9 cellular contexts compared by ENCODE assay signal in genomic region chr13:41019578-41020347, GRCh38. TPM values are rescaled to one million over a fixed set of nuclear protein-coding genes. Genes with fewer than 3 reads are reported as not detected.
DNase-seq lines count a peak whose midpoint lies in the region; ATAC-seq and TF ChIP-seq lines count a peak whose summit lies in the region.
"Had no signal": no experiment of that assay in that cellular context is flagged by ENCODE, and none has a peak within 500 bp of the region (broad histone marks: within the 10 kb centered on the region; RNA-seq: fewer than 3 reads in every experiment).

No MANE protein-coding gene starts in this region.

- H3K4me1 ChIP-seq in upper lobe of left lung = peaks cover 20 to 23% (median 20%) of the 10 kb centered on the region in 4 donors

- no peak for TF ChIP-seq CTCF in upper lobe of left lung (IDR thresholded peaks at IDR 0.05)

- peak overlapping the region in 3 of 4 donors; percentile 84 to 88 (median 85) for H3K27ac ChIP-seq in upper lobe of left lung

- CTCF ChIA-PET in activated CD4-positive, alpha-beta T cell treated with anti-CD3 and anti-CD28 coated beads, Interleukin-2, amount 10 ng/mL, durations not matched to agents 7 days and 5 days (lab: Charles Lee) = interaction anchor here (0.9 to 2.0 kb wide), 10 partner anchors 8 to 99 kb away, joined by 3 to 9 read pairs (median 3); partner anchors contain the start of gene WBP4

- H3K27me3 ChIP-seq in upper lobe of left lung = no peaks in the 10 kb centered on the region

- no peak for TF ChIP-seq EP300 in upper lobe of left lung (IDR thresholded peaks at IDR 0.05)

- peaks cover 20% of the 10 kb centered on the region for H3K36me3 Mint-ChIP-seq in activated CD4-positive, alpha-beta T cell treated with anti-CD3 and anti-CD28 coated beads, Interleukin-2, amount 10 ng/mL, durations not matched to agents 7 days and 5 days (ENCODE audit: low read depth)

- H3K27me3 Mint-ChIP-seq in activated CD4-positive, alpha-beta T cell treated with anti-CD3 and anti-CD28 coated beads, Interleukin-2, amount 10 ng/mL, durations not matched to agents 7 days and 5 days = no peaks in the 10 kb centered on the region
- H3K27me3 Mint-ChIP-seq: activated CD4-positive, alpha-beta T cell treated with anti-CD3 and anti-CD28 coated beads for 36 hours had no signal

- POLR2A ChIA-PET in activated CD4-positive, alpha-beta T cell treated with anti-CD3 and anti-CD28 coated beads, Interleukin-2, amount 10 ng/mL, durations not matched to agents 7 days and 5 days (lab: Charles Lee) = interaction anchor here (0.6 to 2.4 kb wide), 4 partner anchors 14 to 357 kb away, joined by 3 to 10 read pairs (median 4); no protein-coding TSS in a partner anchor

- H3K27ac Mint-ChIP-seq in activated CD4-positive, alpha-beta T cell treated with anti-CD3 and anti-CD28 coated beads, Interleukin-2, amount 10 ng/mL, durations not matched to agents 7 days and 5 days = peak overlapping the region; percentile 32

- H3K9me3 Mint-ChIP-seq in activated CD4-positive, alpha-beta T cell treated with anti-CD3 and anti-CD28 coated beads, Interleukin-2, amount 10 ng/mL, durations not matched to agents 7 days and 5 days = no peaks in the 10 kb centered on the region

- ATAC-seq in left colon (peak; percentile 81), upper lobe of left lung (ENCODE audit: low FRiP score in 2 of 2) (no peak), GM19324 (IDR thresholded peaks at IDR 0.05; ENCODE audit: low FRiP score, unreplicated experiment) (no peak)

- intact Hi-C loops in left colon (cut with DNase I, micrococcal nuclease) = no loop called here

- peaks cover 44% of the 10 kb centered on the region for H3K4me1 Mint-ChIP-seq in activated CD4-positive, alpha-beta T cell treated with anti-CD3 and anti-CD28 coated beads, Interleukin-2, amount 10 ng/mL, durations not matched to agents 7 days and 5 days

- TF ChIP-seq POLR2A in upper lobe of left lung (IDR thresholded peaks at IDR 0.05) = no peak

- WGBS in upper lobe of left lung, 2 donors = 88% methylated on average over 2 of the region's 2 CpGs

- H3K4me3 Mint-ChIP-seq in activated CD4-positive, alpha-beta T cell treated with anti-CD3 and anti-CD28 coated beads, Interleukin-2, amount 10 ng/mL, durations not matched to agents 7 days and 5 days = no peak overlapping the region

- no peaks in the 10 kb centered on the region for H3K9me3 ChIP-seq in upper lobe of left lung

- no peak for DNase-seq in activated CD4-positive, alpha-beta T cell treated with anti-CD3 and anti-CD28 coated beads, Interleukin-2, amount 10 ng/mL, durations not matched to agents 7 days and 5 days
- DNase-seq in activated CD4-positive, alpha-beta T cell treated with anti-CD3 and anti-CD28 coated beads for 4 hours = no peak
- peak; percentile 69 for DNase-seq in SW480 (ENCODE audit: low spot score)
- no peak for DNase-seq in left colon
- DNase-seq in upper lobe of left lung = no peak
- no peak for DNase-seq in HuH-7.5 (ENCODE audit: low spot score)
- DNase-seq in NCI-H1694 (lab: John Stamatoyannopoulos, UW) = no peak

- peak overlapping the region in 1 of 4 donors; percentile 43 for H3K4me3 ChIP-seq in upper lobe of left lung

- H3K36me3 ChIP-seq in upper lobe of left lung = no peaks in the 10 kb centered on the region

RNA-seq across cellular contexts. Expression of gene ELF1, which starts 0.6 kb away (rescaled TPM):
- total RNA-seq in activated CD4-positive, alpha-beta T cell treated with anti-CD3 and anti-CD28 coated beads, Interleukin-2, amount 10 ng/mL, durations not matched to agents 7 days and 5 days = 100 to 1,000 TPM; 125 to 149 TPM
- 100 to 1,000 TPM in 1 of 2 donors, 10 to 100 TPM in 1; 93.5 to 104 TPM for total RNA-seq in left colon
- 100 to 1,000 TPM in 1 of 6 donors, 10 to 100 TPM in 5; 52.6 to 134 (median 78.6) TPM for total RNA-seq in upper lobe of left lung

RNA-seq across cellular contexts. Expression of gene WBP4, which starts 41.5 kb away (rescaled TPM):
- 10 to 100 TPM in 1 of 2 experiments, 1 to 10 TPM in 1; 9.8 to 12.2 TPM for total RNA-seq in activated CD4-positive, alpha-beta T cell treated with anti-CD3 and anti-CD28 coated beads, Interleukin-2, amount 10 ng/mL, durations not matched to agents 7 days and 5 days
- total RNA-seq in left colon (1 to 10 TPM; 7.1 to 7.5 TPM), upper lobe of left lung (10 to 100 TPM in 2 of 6 donors, 1 to 10 TPM in 4; 7.0 to 18.3 (median 8.9) TPM)
